Comparison of ENCODE assay signal across 1 cellular context in genomic region chr2:75522543-75523312, GRCh38.
A peak's percentile ranks its signal among the peaks of the same experiment; 100 is the strongest.
TF ChIP-seq lines count a peak whose summit lies in the region.

No MANE protein-coding gene starts in this region.

TF ChIP-seq in HepG2, 621 proteins besides CTCF, POLR2A, EP300 and RAD21 (continued from another document and continues in another):
- peak; percentile 79 for TF ChIP-seq MAX (IDR thresholded peaks at IDR 0.05)
- no peak for TF ChIP-seq LBX2 (CRISPR knock-in tag; IDR thresholded peaks at IDR 0.05; ENCODE audit: borderline replicate concordance)
- TF ChIP-seq ZFYVE20 (CRISPR knock-in tag; IDR thresholded peaks at IDR 0.05; ENCODE audit: borderline replicate concordance, low read depth), result 0 out of 2 replicates have a peak, but pooled peaks have one; percentile 15
- TF ChIP-seq REXO4 (CRISPR knock-in tag; IDR thresholded peaks at IDR 0.05; ENCODE audit: borderline replicate concordance), result 0 out of 2 replicates have a peak, but pooled peaks have one; percentile 43
- TF ChIP-seq ZNF674 (CRISPR knock-in tag; IDR thresholded peaks at IDR 0.05; ENCODE audit: low read depth), result no peak
- peak; percentile 56; the same call in 1 of the 2 replicates for TF ChIP-seq ZNF12 (CRISPR knock-in tag; IDR thresholded peaks at IDR 0.05)
- TF ChIP-seq SIX4 (CRISPR knock-in tag; IDR thresholded peaks at IDR 0.05), result peak; percentile 68; the same call in 1 of the 2 replicates
- TF ChIP-seq ZNF605 (CRISPR knock-in tag; IDR thresholded peaks at IDR 0.05), result peak; percentile 50; the same call in 1 of the 2 replicates
- TF ChIP-seq ARID2 (CRISPR knock-in tag; IDR thresholded peaks at IDR 0.05; ENCODE audit: borderline replicate concordance), result 0 out of 2 replicates have a peak, but pooled peaks have one; percentile 34
- TF ChIP-seq NCOA1 (CRISPR knock-in tag; IDR thresholded peaks at IDR 0.05), result peak; percentile 95; the same call in 1 of the 2 replicates
- no peak for TF ChIP-seq ZBTB26 (CRISPR knock-in tag; IDR thresholded peaks at IDR 0.05; ENCODE audit: borderline replicate concordance)
- TF ChIP-seq BATF2 (CRISPR knock-in tag; IDR thresholded peaks at IDR 0.05), result no peak
- no peak; the same call in 1 of the 2 replicates for TF ChIP-seq ATF7 (IDR thresholded peaks at IDR 0.05)
- peak; percentile 90 for TF ChIP-seq ATF7 (CRISPR knock-in tag; IDR thresholded peaks at IDR 0.05)
- TF ChIP-seq MXD1 (CRISPR knock-in tag; IDR thresholded peaks at IDR 0.05), result peak; percentile 72; the same call in 1 of the 2 replicates
- TF ChIP-seq POGZ (CRISPR knock-in tag; IDR thresholded peaks at IDR 0.05), result peak; percentile 95
- peak; percentile 66; the same call in 1 of the 2 replicates for TF ChIP-seq SP5 (CRISPR knock-in tag; IDR thresholded peaks at IDR 0.05; ENCODE audit: borderline replicate concordance, low read depth)
- peak; percentile 61; the same call in 1 of the 2 replicates for TF ChIP-seq ELF1 (CRISPR knock-in tag; IDR thresholded peaks at IDR 0.05)
- 0 out of 2 replicates have a peak, but pooled peaks have one; percentile 21 for TF ChIP-seq ZNF670 (CRISPR knock-in tag; IDR thresholded peaks at IDR 0.05; ENCODE audit: borderline replicate concordance)
- peak; percentile 97 for TF ChIP-seq RARA (CRISPR knock-in tag; IDR thresholded peaks at IDR 0.05)
- TF ChIP-seq PITX1 (CRISPR knock-in tag; IDR thresholded peaks at IDR 0.05), result peak; percentile 98
- no peak; the same call in 1 of the 2 replicates for TF ChIP-seq ZNF275 (CRISPR knock-in tag; IDR thresholded peaks at IDR 0.05; ENCODE audit: borderline replicate concordance)
- TF ChIP-seq TCF7L2 (IDR thresholded peaks at IDR 0.05; ENCODE audit: low read depth, low read length), result peak; percentile 92
- TF ChIP-seq E2F1 (CRISPR knock-in tag; IDR thresholded peaks at IDR 0.05), result no peak
- no peak for TF ChIP-seq ZFP36 (IDR thresholded peaks at IDR 0.05; ENCODE audit: borderline replicate concordance, low read depth, low read length, partially characterized antibody)
- TF ChIP-seq BRD4 (CRISPR knock-in tag; IDR thresholded peaks at IDR 0.05), result peak; percentile 97
- 0 out of 2 replicates have a peak, but pooled peaks have one; percentile 39 for TF ChIP-seq TAF1 (CRISPR knock-in tag; IDR thresholded peaks at IDR 0.05)
- TF ChIP-seq EHMT2 (IDR thresholded peaks at IDR 0.05; ENCODE audit: borderline replicate concordance, low read depth, low read length), result peak; percentile 22
- peak; percentile 45; the same call in 1 of the 2 replicates for TF ChIP-seq ZNF704 (CRISPR knock-in tag; IDR thresholded peaks at IDR 0.05; ENCODE audit: borderline replicate concordance)
- no peak; the same call in 1 of the 2 replicates for TF ChIP-seq KDM5B (CRISPR knock-in tag; IDR thresholded peaks at IDR 0.05; ENCODE audit: borderline replicate concordance)
- TF ChIP-seq DPF2 (CRISPR knock-in tag; IDR thresholded peaks at IDR 0.05; ENCODE audit: borderline replicate concordance, low read depth), result peak; percentile 96
- no peak for TF ChIP-seq RARG (CRISPR knock-in tag; IDR thresholded peaks at IDR 0.05; ENCODE audit: low read depth)
- peak; percentile 63 for TF ChIP-seq BHLHE40 (IDR thresholded peaks at IDR 0.05; ENCODE audit: low read length)
- TF ChIP-seq ZBTB49 (CRISPR knock-in tag; IDR thresholded peaks at IDR 0.05; ENCODE audit: borderline replicate concordance), result no peak
- TF ChIP-seq TBX2 (CRISPR knock-in tag; IDR thresholded peaks at IDR 0.05; ENCODE audit: borderline replicate concordance), result peak; percentile 95
- peak; percentile 35 for TF ChIP-seq ZNF703 (CRISPR knock-in tag; IDR thresholded peaks at IDR 0.05; ENCODE audit: borderline replicate concordance)
- TF ChIP-seq NCOR1 (IDR thresholded peaks at IDR 0.05; ENCODE audit: borderline replicate concordance, low read length), result peak; percentile 97
- no peak for TF ChIP-seq ZNF10 (CRISPR knock-in tag; IDR thresholded peaks at IDR 0.05; ENCODE audit: borderline replicate concordance, low read depth)
- TF ChIP-seq ZBTB38 (CRISPR knock-in tag; IDR thresholded peaks at IDR 0.05), result peak; percentile 75; the same call in 1 of the 2 replicates
- no peak for TF ChIP-seq ZNF382 (CRISPR knock-in tag; IDR thresholded peaks at IDR 0.05; ENCODE audit: borderline replicate concordance)
- peak; percentile 99 for TF ChIP-seq ISL2 (CRISPR knock-in tag; IDR thresholded peaks at IDR 0.05)
- TF ChIP-seq TEAD3 (CRISPR knock-in tag; optimal IDR thresholded peaks at IDR 0.05; ENCODE audit: borderline replicate concordance), result peak; percentile 96
- peak; percentile 71; the same call in 1 of the 2 replicates for TF ChIP-seq TFDP1 (CRISPR knock-in tag; IDR thresholded peaks at IDR 0.05; ENCODE audit: borderline replicate concordance)
- no peak for TF ChIP-seq MAFG (CRISPR knock-in tag; IDR thresholded peaks at IDR 0.05)
- no peak for TF ChIP-seq FOXA1 (IDR thresholded peaks at IDR 0.05)
- TF ChIP-seq FOXA1 (CRISPR knock-in tag; IDR thresholded peaks at IDR 0.05), result peak; percentile 81
- TF ChIP-seq ZGPAT (CRISPR knock-in tag; IDR thresholded peaks at IDR 0.05), result peak; percentile 89
- peak; percentile 45; the same call in 1 of the 2 replicates for TF ChIP-seq TRAFD1 (CRISPR knock-in tag; IDR thresholded peaks at IDR 0.05; ENCODE audit: borderline replicate concordance)
- 0 out of 2 replicates have a peak, but pooled peaks have one; percentile 24 for TF ChIP-seq ISX (CRISPR knock-in tag; conservative IDR thresholded peaks at IDR 0.05)
